11 cellular contexts compared by ENCODE assay signal in genomic region chr6:134422426-134423231, GRCh38.
DNase-seq lines count a peak whose midpoint lies in the region; FAIRE-seq and TF ChIP-seq lines count a peak whose summit lies in the region.
"Had no signal": no experiment of that assay in that cellular context is flagged by ENCODE, and none has a peak within 500 bp of the region (broad histone marks: within the 10 kb centered on the region; RNA-seq: fewer than 3 reads in every experiment).

No MANE protein-coding gene starts in this region.

- H4K8ac ChIP-seq in H1 (ENCODE audit: extremely low read depth, insufficient read depth, low read length) (no peak overlapping the region), trophoblast cell (ENCODE audit: low read depth, low read length) (no peak overlapping the region)

- H3K14ac ChIP-seq in H1 (ENCODE audit: insufficient read length): no peak overlapping the region
- H3K14ac ChIP-seq in trophoblast cell (ENCODE audit: low read length): peak overlapping the region; percentile 32

- H3K36me3 ChIP-seq in H1 (ENCODE audit: control insufficient read depth in 2 of 4, insufficient read depth in 4 of 4, low read length in 3 of 4) (no peaks in the 10 kb centered on the region), trophoblast cell (ENCODE audit: control insufficient read depth in 1 of 2, insufficient read depth in 2 of 2, low read length in 2 of 2) (no peaks in the 10 kb centered on the region), neural progenitor cell (no peaks in the 10 kb centered on the region), ovary (no peaks in the 10 kb centered on the region)

- intact Hi-C loops in ovary (cut with DNase I): no loop called here

- H2AK5ac ChIP-seq in H1 (ENCODE audit: low read depth, low read length): no peak overlapping the region
- H2AK5ac ChIP-seq in trophoblast cell (ENCODE audit: low read length): no peak overlapping the region

- H3K4ac ChIP-seq in H1 (replicated peaks; ENCODE audit: insufficient read length, low read depth, low read length) (no peak overlapping the region), trophoblast cell (ENCODE audit: low read depth, low read length) (no peak overlapping the region)

- no peak overlapping the region for H4K5ac ChIP-seq in H1 (ENCODE audit: insufficient read length, low read depth, low read length)

- no peak overlapping the region for H3K4me3 ChIP-seq in H1 (ENCODE audit: extremely low read depth in 1 of 4, insufficient read depth in 2 of 4, low read depth in 3 of 4, low read length in 4 of 4)
- no peak overlapping the region for H3K4me3 ChIP-seq in trophoblast cell (ENCODE audit: low read depth, low read length)
- H3K4me3 ChIP-seq in neural progenitor cell: no peak overlapping the region
- H3K4me3 ChIP-seq in ovary: no peak overlapping the region

- H3K9me3 Mint-ChIP-seq in neural progenitor cell: no peaks in the 10 kb centered on the region

- CTCF ChIA-PET in H1 (lab: Charles Lee; ENCODE audit: partially characterized antibody): no interaction called here

- no peaks in the 10 kb centered on the region for H3K4me1 Mint-ChIP-seq in neural progenitor cell

- H3K23ac ChIP-seq in H1 (ENCODE audit: insufficient read length) (no peak overlapping the region), trophoblast cell (ENCODE audit: low read length) (no peak overlapping the region)

- 90% methylated on average over 6 of the region's 6 CpGs; no CpG with 5 or more reads in 1 of the 2 experiments for WGBS in H1 (ENCODE audit: extremely low coverage in 1 of 2, insufficient coverage in 1 of 2, insufficient read length in 1 of 2, insufficient replicate concordance in 2 of 2, low coverage in 1 of 2, low lambda C conversion rate in 2 of 2, missing lambda C conversion rate in 1 of 2), 2 experiments
- WGBS in trophoblast cell (ENCODE audit: extremely low coverage, insufficient coverage, insufficient read length): no CpG with 5 or more reads among the region's 6 CpGs
- 19 to 40% (median 21%) methylated on average over 6 of the region's 6 CpGs for WGBS in ovary, 3 donors

- no peak for TF ChIP-seq RAD21 in H1 (IDR thresholded peaks at IDR 0.05 in 1 of 2, conservative IDR thresholded peaks at IDR 0.05 in 1 of 2; ENCODE audit: low read depth in 2 of 2, low read length in 2 of 2)

- H2BK12ac ChIP-seq in H1 (ENCODE audit: low read depth, low read length): no peak overlapping the region
- peak overlapping the region; percentile 27 for H2BK12ac ChIP-seq in trophoblast cell (ENCODE audit: low read length)

- POLR2A ChIA-PET in H1 (lab: Charles Lee; ENCODE audit: partially characterized antibody): interaction anchor here (0.6 kb wide), 1 partner anchor 1610 kb away, joined by 3 read pairs; no protein-coding TSS in a partner anchor

- H3K9me3 ChIP-seq in H1 (ENCODE audit: insufficient read depth in 2 of 2, low read depth in 1 of 2, low read length in 1 of 2) (peaks cover 6% of the 10 kb centered on the region in 2 experiments; a peak in 2 of 4 replicates), trophoblast cell (ENCODE audit: insufficient read depth, low read depth, low read length) (no peaks in the 10 kb centered on the region), neural progenitor cell (ENCODE audit: low read depth) (no peaks in the 10 kb centered on the region), ovary (no peaks in the 10 kb centered on the region)

- H2BK5ac ChIP-seq in H1 (ENCODE audit: low read depth, low read length): no peak overlapping the region
- H2BK5ac ChIP-seq in trophoblast cell (ENCODE audit: low read depth, low read length, poor library complexity): peak overlapping the region; percentile 66

- TF ChIP-seq POLR2A in H1 (IDR thresholded peaks at IDR 0.05; ENCODE audit: control extremely low read depth in 1 of 2, low read depth in 2 of 2, low read length in 2 of 2): no peak
- TF ChIP-seq POLR2A in ovary (IDR thresholded peaks at IDR 0.05): no peak

- no peak overlapping the region for H4K12ac ChIP-seq in trophoblast cell (ENCODE audit: low read depth, low read length)

- H2BK20ac ChIP-seq in H1 (ENCODE audit: low read length): no peak overlapping the region

- H2BK120ac ChIP-seq in H1 (replicated peaks; ENCODE audit: low read depth, low read length): no peak overlapping the region
- peak overlapping the region; percentile 41 for H2BK120ac ChIP-seq in trophoblast cell (ENCODE audit: insufficient read depth, low read length, poor library complexity)

- no peaks in the 10 kb centered on the region for H3K27me3 ChIP-seq in H1 (replicated peaks in 1 of 4; ENCODE audit: control insufficient read depth in 3 of 4, extremely low read depth in 1 of 4, insufficient read depth in 3 of 4, low read length in 3 of 4)
- H3K27me3 ChIP-seq in trophoblast cell (ENCODE audit: insufficient read depth, low read length): no peaks in the 10 kb centered on the region
- H3K27me3 ChIP-seq in neural progenitor cell: no peaks in the 10 kb centered on the region
- H3K27me3 ChIP-seq in ovary: no peaks in the 10 kb centered on the region

- H3K4me2 ChIP-seq in H1 (ENCODE audit: insufficient read depth in 1 of 2, low read depth in 2 of 2, low read length in 2 of 2): no peak overlapping the region
- H3K4me2 ChIP-seq in trophoblast cell (ENCODE audit: low read length): no peak overlapping the region
- no peak overlapping the region for H3K4me2 ChIP-seq in neural progenitor cell

- H3K4me3 Mint-ChIP-seq in neural progenitor cell: no peak overlapping the region
- H3K4me3 Mint-ChIP-seq: activated naive CD8-positive, alpha-beta T cell treated with anti-CD3 and anti-CD28 coated beads, Interleukin-2, amount 10 ng/mL, durations not matched to agents 7 days and 5 days had no signal

- H3K79me1 ChIP-seq in H1 (ENCODE audit: low read depth, low read length) (no peaks in the 10 kb centered on the region), trophoblast cell (ENCODE audit: low read length) (peaks cover 5% of the 10 kb centered on the region)

- H4K20me1 ChIP-seq in H1 (replicated peaks in 1 of 2; ENCODE audit: control insufficient read depth in 1 of 2, insufficient read depth in 2 of 2, low read length in 2 of 2): no peaks in the 10 kb centered on the region
- H4K20me1 ChIP-seq in neural progenitor cell (ENCODE audit: low read depth): no peaks in the 10 kb centered on the region

- FAIRE-seq in H1 (lab: Jason Lieb, UNC): no peak

- H3K27ac ChIP-seq in H1 (ENCODE audit: low read depth, low read length): no peak overlapping the region
- peak overlapping the region; percentile 66 for H3K27ac ChIP-seq in trophoblast cell (ENCODE audit: low read depth, low read length)
- no peak overlapping the region for H3K27ac ChIP-seq in neural progenitor cell
- peak overlapping the region in 1 of 2 donors; percentile 43 for H3K27ac ChIP-seq in ovary

- H3K9ac ChIP-seq in H1 (replicated peaks in 1 of 4; ENCODE audit: extremely low read depth in 1 of 4, low read depth in 3 of 4, low read length in 3 of 4) (no peak overlapping the region), trophoblast cell (ENCODE audit: low read length) (no peak overlapping the region), neural progenitor cell (no peak overlapping the region)

- H3K4me1 ChIP-seq in H1 (replicated peaks in 1 of 4; ENCODE audit: control insufficient read depth in 3 of 4, insufficient read depth in 4 of 4, low read length in 3 of 4): no peaks in the 10 kb centered on the region
- peaks cover 2 to 6% of the 10 kb centered on the region in 2 experiments for H3K4me1 ChIP-seq in trophoblast cell (ENCODE audit: control insufficient read depth in 1 of 2, insufficient read depth in 2 of 2, low read length in 2 of 2)
- H3K4me1 ChIP-seq in neural progenitor cell: no peaks in the 10 kb centered on the region
- H3K4me1 ChIP-seq in ovary (ENCODE audit: insufficient read depth): peaks cover 4% of the 10 kb centered on the region

- no peak for TF ChIP-seq EP300 in H1 (IDR thresholded peaks at IDR 0.05; ENCODE audit: borderline replicate concordance in 1 of 2, low read depth in 2 of 2, low read length in 2 of 2)
- no peak for TF ChIP-seq EP300 in ovary (IDR thresholded peaks at IDR 0.05)

- H3K36me3 Mint-ChIP-seq in neural progenitor cell: no peaks in the 10 kb centered on the region

- peak overlapping the region; percentile 11; the same call in 1 of the 2 replicates for H2AFZ ChIP-seq in H1 (ENCODE audit: low read length)
- H2AFZ ChIP-seq in trophoblast cell (ENCODE audit: insufficient read depth, low read length, poor library complexity): no peak overlapping the region
- no peak overlapping the region for H2AFZ ChIP-seq in neural progenitor cell (replicated peaks)

- no peaks in the 10 kb centered on the region for H3K79me2 ChIP-seq in H1 (ENCODE audit: control insufficient read depth in 1 of 2, insufficient read depth in 2 of 2, low read length in 2 of 2)
- no peaks in the 10 kb centered on the region for H3K79me2 ChIP-seq in trophoblast cell (ENCODE audit: control insufficient read depth, insufficient read depth, low read length, poor library complexity)
- H3K79me2 ChIP-seq in neural progenitor cell (ENCODE audit: low read depth): no peaks in the 10 kb centered on the region

- no peak overlapping the region for H3K56ac ChIP-seq in H1 (replicated peaks; ENCODE audit: insufficient read length, low read depth, low read length)

- no peak for TF ChIP-seq CTCF in H1 (IDR thresholded peaks at IDR 0.05; ENCODE audit: control extremely low read depth in 1 of 3, insufficient read depth in 1 of 3, low read depth in 1 of 3, low read length in 3 of 3)
- TF ChIP-seq CTCF in neural progenitor cell (IDR thresholded peaks at IDR 0.05): no peak
- TF ChIP-seq CTCF in ovary (IDR thresholded peaks at IDR 0.05): no peak

- H3K27ac Mint-ChIP-seq in neural progenitor cell: no peak overlapping the region
- H3K27ac Mint-ChIP-seq: activated naive CD8-positive, alpha-beta T cell treated with anti-CD3 and anti-CD28 coated beads, Interleukin-2, amount 10 ng/mL, durations not matched to agents 7 days and 5 days had no signal

- DNase-seq in GM04504 (ENCODE audit: low read depth): peak; percentile 96
- DNase-seq in NOMO-1 (lab: John Stamatoyannopoulos, UW; ENCODE audit: unreplicated experiment in 2 of 2): peak; percentile 78 to 82
- DNase-seq in H1 (ENCODE audit: low read depth in 1 of 2, low spot score in 2 of 2): no peak
- peak; percentile 84 to 98 for DNase-seq in trophoblast cell
- no peak for DNase-seq in neural progenitor cell (ENCODE audit: low spot score)
- DNase-seq in ovary: no peak
- DNase-seq in DMS53 (lab: John Stamatoyannopoulos, UW): no peak
- no peak for DNase-seq in T-helper 9 cell
- DNase-seq: activated naive CD8-positive, alpha-beta T cell treated with anti-CD3 and anti-CD28 coated beads, Interleukin-2, amount 10 ng/mL, durations not matched to agents 7 days and 5 days; NCI-H1092; stimulated activated CD4-positive, alpha-beta T cell treated with anti-CD3 and anti-CD28 coated beads, Interleukin-4, amount 100 ng/mL, for 4 hours had no signal

- H3K18ac ChIP-seq in H1 (ENCODE audit: extremely low read depth, low read length): no peak overlapping the region
- no peak overlapping the region for H3K18ac ChIP-seq in trophoblast cell (ENCODE audit: low read length)

- no peaks in the 10 kb centered on the region for H3F3A ChIP-seq in neural progenitor cell (ENCODE audit: low read depth)

- no peaks in the 10 kb centered on the region for H3K23me2 ChIP-seq in H1 (ENCODE audit: low read depth, low read length)

- H2BK15ac ChIP-seq in H1 (ENCODE audit: low read length): no peak overlapping the region

- H4K91ac ChIP-seq in H1 (replicated peaks; ENCODE audit: insufficient read length, low read length): no peak overlapping the region
- H4K91ac ChIP-seq in trophoblast cell (ENCODE audit: low read depth, low read length): peak overlapping the region; percentile 70

- H3K27me3 Mint-ChIP-seq in neural progenitor cell (ENCODE audit: insufficient read depth, low read depth): peaks cover 2% of the 10 kb centered on the region

Comparison
In these comparisons a context has a peak if more than half of its experiments do, and no peak if none do; other contexts are left out.
1. DNase-seq: peak in GM04504 (single experiment), NOMO-1 (2 of 2) and trophoblast cell (2 of 2); none in H1 (0 of 2), neural progenitor cell (single experiment), ovary (0 of 5), DMS53 (single experiment) and T-helper 9 cell (single experiment).